29 cellular contexts compared by ENCODE assay signal in genomic region chr3:104632521-104632920, GRCh38.
"Had no signal": no experiment of that assay in that cellular context is flagged by ENCODE, and none has a peak within 500 bp of the region (broad histone marks: within the 10 kb centered on the region; RNA-seq: fewer than 3 reads in every experiment).

No MANE protein-coding gene starts in this region.

- DNase-seq: activated B cell treated with CpG ODN at 0.5 μM for 24 hours; activated CD4-positive, alpha-beta T cell treated with anti-CD3 and anti-CD28 coated beads for 36 hours; activated effector memory CD4-positive, alpha-beta T cell treated with Interleukin-2 at 50 U/mL for 16 hours; activated naive CD4-positive, alpha-beta T cell treated with Interleukin-2 at 50 U/mL for 16 hours; activated T-cell treated with anti-CD3 and anti-CD28 coated beads for 4 hours; adrenal gland; caudate nucleus; endodermal cell; islet precursor cell; left ventricle myocardium inferior; naive B cell; nephron progenitor cell; ovary; psoas muscle; sigmoid colon; small intestine; stimulated activated CD4-positive, alpha-beta T cell treated with anti-CD3 and anti-CD28 coated beads, Interleukin-4, amount 100 ng/mL, for 4 hours; stimulated activated CD8-positive, alpha-beta memory T cell treated with anti-CD3 and anti-CD28 coated beads, Interleukin-4, amount 100 ng/mL, for 48 hours; stimulated activated naive CD8-positive, alpha-beta T cell treated with anti-CD3 and anti-CD28 coated beads, Interleukin-15, amount 100 ng/mL, for 72 hours; substantia nigra; T-helper 1 cell; upper lobe of left lung had no signal

- H3K4me3 ChIP-seq: adrenal gland, ascending aorta, esophagus muscularis mucosa, left ventricle myocardium inferior, lung, ovary, psoas muscle, sigmoid colon, upper lobe of left lung, vagina had no signal

- H3K27ac ChIP-seq: adrenal gland, ascending aorta, esophagus muscularis mucosa, left ventricle myocardium inferior, neutrophil, ovary, psoas muscle, sigmoid colon, upper lobe of left lung, vagina had no signal

- H3K9me3 ChIP-seq: adrenal gland, ascending aorta, esophagus muscularis mucosa, left ventricle myocardium inferior, neutrophil, ovary, psoas muscle, vagina had no signal

- ATAC-seq: activated CD4-positive, alpha-beta T cell treated with anti-CD3 and anti-CD28 coated beads for 36 hours; psoas muscle; stimulated activated memory B cell treated with anti-CD40 and anti-IgM and Interleukin-4, amounts not matched to agents 10 μg/mL and 1 μg/mL and 100 μg/mL, for 72 hours; stimulated activated naive CD8-positive, alpha-beta T cell treated with anti-CD3 and anti-CD28 coated beads, Interleukin-15, amount 100 ng/mL, for 72 hours had no signal

- H3K4me1 ChIP-seq: adrenal gland, ascending aorta, esophagus muscularis mucosa, left ventricle myocardium inferior, psoas muscle, sigmoid colon, upper lobe of left lung, vagina had no signal

- FAIRE-seq: frontal cortex, small intestine had no signal

- H3K36me3 ChIP-seq: adrenal gland, ascending aorta, esophagus muscularis mucosa, left ventricle myocardium inferior, neutrophil, ovary, sigmoid colon, upper lobe of left lung, vagina had no signal

- H3K27me3 ChIP-seq: adrenal gland, ascending aorta, esophagus muscularis mucosa, neutrophil, ovary, sigmoid colon, upper lobe of left lung, vagina had no signal
